Comparison of ENCODE assay signal across 1 cellular context in genomic region chr1:167109125-167109524, GRCh38.
TF ChIP-seq lines count a peak whose summit lies in the region.

No MANE protein-coding gene starts in this region.

TF ChIP-seq in H1, 55 proteins besides CTCF, POLR2A, EP300 and RAD21 (continued from another document):
- TF ChIP-seq TBP (IDR thresholded peaks at IDR 0.05; ENCODE audit: low read depth, low read length) (no peak), FOSL1 (IDR thresholded peaks at IDR 0.05; ENCODE audit: insufficient read depth, low read depth, low read length) (no peak), ATF3 (IDR thresholded peaks at IDR 0.05; ENCODE audit: insufficient read depth, low read depth, low read length) (no peak), USF2 (IDR thresholded peaks at IDR 0.05; ENCODE audit: low read length) (no peak), KDM5A (IDR thresholded peaks at IDR 0.05; ENCODE audit: low read length) (no peak), EGR1 (IDR thresholded peaks at IDR 0.05; ENCODE audit: borderline replicate concordance, low read depth, low read length) (no peak), PHF8 (conservative IDR thresholded peaks at IDR 0.05; ENCODE audit: low read depth, low read length) (no peak), MAFK (IDR thresholded peaks at IDR 0.05; ENCODE audit: low read depth, low read length) (no peak), CREB1 (IDR thresholded peaks at IDR 0.05) (no peak), JUND (IDR thresholded peaks at IDR 0.05; ENCODE audit: low read length) (no peak), YY1 (IDR thresholded peaks at IDR 0.05; ENCODE audit: low read depth, low read length) (no peak), TCF12 (IDR thresholded peaks at IDR 0.05; ENCODE audit: low read depth, low read length) (no peak), RXRA (IDR thresholded peaks at IDR 0.05; ENCODE audit: insufficient read depth, low read depth, low read length) (no peak)
TF ChIP-seq in H1: peak in this region for 0.
